In genomic region chr4:1065732-1066131, GRCh38 we compare ENCODE assay signal across 37 cellular contexts. TPM values are rescaled to one million over a fixed set of nuclear protein-coding genes. Genes with fewer than 3 reads are reported as not detected.
"Had no signal": no experiment of that assay in that cellular context is flagged by ENCODE, and none has a peak within 500 bp of the region (broad histone marks: within the 10 kb centered on the region; RNA-seq: fewer than 3 reads in every experiment).

No MANE protein-coding gene starts in this region.

- FAIRE-seq: bronchial epithelial cell, TTC549 had no signal

- H3K27ac ChIP-seq: ascending aorta, cardiac muscle cell, VCaP had no signal

- H3K4me1 Mint-ChIP-seq: activated B cell treated with CpG ODN at 0.5 μM for 24 hours had no signal

- DNase-seq: activated B cell treated with CpG ODN at 0.5 μM for 24 hours; activated CD4-positive, alpha-beta memory T cell treated with anti-CD3 and anti-CD28 coated beads for 36 hours; activated CD4-positive, alpha-beta T cell treated with anti-CD3 and anti-CD28 coated beads for 4 hours; activated CD4-positive, alpha-beta T cell treated with anti-CD3 and anti-CD28 coated beads, Interleukin-2, amount 10 ng/mL, durations not matched to agents 24 days and 14 days; activated CD4-positive, alpha-beta T cell treated with anti-CD3 and anti-CD28 coated beads, Interleukin-2, amount 50 U/mL, for 1 hour; activated CD4-positive, alpha-beta T cell treated with anti-CD3 and anti-CD28 coated beads, Interleukin-2, amount 50 U/mL, for 4 hours; activated CD4-positive, CD25-positive, alpha-beta regulatory T cell treated with anti-CD3 and anti-CD28 coated beads, Interleukin-2, amount 50 U/mL, for 72 hours; activated CD8-positive, alpha-beta memory T cell treated with anti-CD3 and anti-CD28 coated beads, Interleukin-2, amount 50 U/mL, for 4 hours; activated CD8-positive, alpha-beta T cell treated with anti-CD3 and anti-CD28 coated beads for 36 hours; activated gamma-delta T cell treated with Interleukin-2 at 50 U/mL for 16 hours; activated naive CD4-positive, alpha-beta T cell; activated naive CD4-positive, alpha-beta T cell treated with anti-CD3 and anti-CD28 coated beads for 36 hours; activated naive CD4-positive, alpha-beta T cell treated with anti-CD3 and anti-CD28 coated beads, Interleukin-2, amount 50 U/mL, for 16 hours; activated naive CD8-positive, alpha-beta T cell treated with anti-CD3 and anti-CD28 coated beads for 36 hours; activated T-cell treated with anti-CD3 and anti-CD28 coated beads for 4 hours; activated T-cell treated with anti-CD3 and anti-CD28 coated beads, Interleukin-2, amount 50 U/mL, for 1 hour; activated T-cell treated with anti-CD3 and anti-CD28 coated beads, Interleukin-2, amount 50 U/mL, for 4 hours; activated T-cell treated with anti-CD3 and anti-CD28 coated beads, Interleukin-2, amount 50 U/mL, for 72 hours; amygdala; anterior cingulate cortex; caudate nucleus; cerebellar nuclear complex; T-helper 1 cell; T-helper 2 cell; T-helper 9 cell had no signal

- H3K36me3 Mint-ChIP-seq: activated CD4-positive, alpha-beta memory T cell treated with anti-CD3 and anti-CD28 coated beads for 36 hours; brain had no signal

- H3K27me3 ChIP-seq: ascending aorta had no signal

- H3K27ac Mint-ChIP-seq: activated B cell treated with CpG ODN at 0.5 μM for 24 hours; activated CD4-positive, alpha-beta memory T cell treated with anti-CD3 and anti-CD28 coated beads for 36 hours; activated CD4-positive, alpha-beta T cell treated with anti-CD3 and anti-CD28 coated beads, Interleukin-2, amount 10 ng/mL, durations not matched to agents 24 days and 14 days; activated CD8-positive, alpha-beta T cell treated with anti-CD3 and anti-CD28 coated beads for 36 hours; activated naive CD4-positive, alpha-beta T cell treated with anti-CD3 and anti-CD28 coated beads for 36 hours; activated naive CD4-positive, alpha-beta T cell treated with anti-CD3 and anti-CD28 coated beads, Interleukin-2, amount 50 U/mL, for 72 hours; activated naive CD8-positive, alpha-beta T cell treated with anti-CD3 and anti-CD28 coated beads for 36 hours; activated T-cell treated with anti-CD3 and anti-CD28 coated beads, Interleukin-2, amount 50 U/mL, for 72 hours; activated T-helper 1 cell treated with anti-CD3 and anti-CD28 coated beads, Interleukin-12 subunit alpha, Interleukin-12 subunit beta, Interleukin-2, Interleukin-4 antibody, amounts not matched to agents 30 ng/mL and 10 ng/mL and 1 ng/mL, durations not matched to agents 14 hours and 24 hours and 36 hours; activated T-helper 17 cell treated with anti-CD3 and anti-CD28 coated beads, Interleukin-2, amount 50 U/mL, for 72 hours; brain; T-helper 1 cell treated with Interleukin-12 subunit alpha and Interleukin-12 subunit beta and Interleukin-4 antibody, amounts not matched to agents 30 μg/mL and 1 μg/mL, for 36 hours; T-helper 2 cell treated with Interferon-gamma antibody and Interleukin-4, amounts not matched to agents 5 μg/mL and 100 μg/mL, for 36 hours had no signal

- H3K4me3 Mint-ChIP-seq: activated B cell treated with CpG ODN at 0.5 μM for 24 hours; activated CD4-positive, alpha-beta memory T cell treated with anti-CD3 and anti-CD28 coated beads for 36 hours; activated CD4-positive, alpha-beta T cell treated with anti-CD3 and anti-CD28 coated beads, Interleukin-2, amount 10 ng/mL, durations not matched to agents 24 days and 14 days; activated CD8-positive, alpha-beta T cell treated with anti-CD3 and anti-CD28 coated beads for 36 hours; activated naive CD4-positive, alpha-beta T cell treated with anti-CD3 and anti-CD28 coated beads for 36 hours; activated naive CD8-positive, alpha-beta T cell treated with anti-CD3 and anti-CD28 coated beads for 36 hours; activated T-cell treated with anti-CD3 and anti-CD28 coated beads, Interleukin-2, amount 50 U/mL, for 4 hours; activated T-cell treated with anti-CD3 and anti-CD28 coated beads, Interleukin-2, amount 50 U/mL, for 72 hours; activated T-helper 1 cell treated with anti-CD3 and anti-CD28 coated beads, Interleukin-12 subunit alpha, Interleukin-12 subunit beta, Interleukin-2, Interleukin-4 antibody, amounts not matched to agents 30 ng/mL and 10 ng/mL and 1 ng/mL, durations not matched to agents 14 hours and 24 hours and 36 hours; activated T-helper 17 cell treated with anti-CD3 and anti-CD28 coated beads, Interleukin-2, amount 50 U/mL, for 72 hours; brain; central memory CD8-positive, alpha-beta T cell; T-helper 1 cell treated with Interleukin-12 subunit alpha and Interleukin-12 subunit beta and Interleukin-4 antibody, amounts not matched to agents 30 μg/mL and 1 μg/mL, for 36 hours; T-helper 2 cell treated with Interferon-gamma antibody and Interleukin-4, amounts not matched to agents 5 μg/mL and 100 μg/mL, for 36 hours had no signal

- H3K36me3 ChIP-seq: ascending aorta, cardiac muscle cell had no signal

- H3K4me1 ChIP-seq: ascending aorta had no signal

- H3K9me3 ChIP-seq: ascending aorta had no signal

- ATAC-seq: activated CD8-positive, alpha-beta T cell treated with anti-CD3 and anti-CD28 coated beads for 36 hours; activated naive CD4-positive, alpha-beta T cell treated with anti-CD3 and anti-CD28 coated beads, Interleukin-2, amount 50 U/mL, for 72 hours; activated T-cell treated with anti-CD3 and anti-CD28 coated beads, Interleukin-2, amount 50 U/mL, for 4 hours; activated T-cell treated with anti-CD3 and anti-CD28 coated beads, Interleukin-2, amount 50 U/mL, for 72 hours; activated T-helper 17 cell treated with anti-CD3 and anti-CD28 coated beads, Interleukin-2, amount 50 U/mL, for 72 hours had no signal

- H3K4me3 ChIP-seq: ascending aorta, cardiac muscle cell had no signal

- H3K9me3 Mint-ChIP-seq: activated B cell treated with CpG ODN at 0.5 μM for 24 hours; activated CD4-positive, alpha-beta memory T cell treated with anti-CD3 and anti-CD28 coated beads for 36 hours; activated CD4-positive, alpha-beta T cell treated with anti-CD3 and anti-CD28 coated beads, Interleukin-2, amount 10 ng/mL, durations not matched to agents 24 days and 14 days; activated T-cell treated with anti-CD3 and anti-CD28 coated beads, Interleukin-2, amount 50 U/mL, for 72 hours; activated T-helper 1 cell treated with anti-CD3 and anti-CD28 coated beads, Interleukin-12 subunit alpha, Interleukin-12 subunit beta, Interleukin-2, Interleukin-4 antibody, amounts not matched to agents 30 ng/mL and 10 ng/mL and 1 ng/mL, durations not matched to agents 14 hours and 24 hours and 36 hours; activated T-helper 17 cell treated with anti-CD3 and anti-CD28 coated beads, Interleukin-2, amount 50 U/mL, for 72 hours; central memory CD8-positive, alpha-beta T cell; T-helper 1 cell treated with Interleukin-12 subunit alpha and Interleukin-12 subunit beta and Interleukin-4 antibody, amounts not matched to agents 30 μg/mL and 1 μg/mL, for 36 hours; T-helper 2 cell treated with Interferon-gamma antibody and Interleukin-4, amounts not matched to agents 5 μg/mL and 100 μg/mL, for 36 hours had no signal

RNA-seq across cellular contexts. Expression of gene RNF212, which starts 47.6 kb away (rescaled TPM):
- total RNA-seq: ascending aorta had no signal
